1 cellular context compared by ENCODE assay signal in genomic region chr9:74952281-74953151, GRCh38.
TF ChIP-seq lines count a peak whose summit lies in the region.

A gene with protein sequence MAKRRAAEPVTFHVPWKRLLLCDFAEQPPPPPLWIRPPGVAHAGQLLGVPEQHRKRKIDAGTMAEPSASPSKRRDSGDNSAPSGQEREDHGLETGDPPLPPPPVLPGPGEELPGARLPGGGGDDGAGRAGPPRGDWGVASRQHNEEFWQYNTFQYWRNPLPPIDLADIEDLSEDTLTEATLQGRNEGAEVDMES (minus strand): TSS chr9:74952912. CDS start chr9:74952611, 301 bp downstream.

TF ChIP-seq in HepG2, 621 proteins besides CTCF, POLR2A, EP300 and RAD21 (continued from another document and continues in another):
- TF ChIP-seq, protein P1, sequence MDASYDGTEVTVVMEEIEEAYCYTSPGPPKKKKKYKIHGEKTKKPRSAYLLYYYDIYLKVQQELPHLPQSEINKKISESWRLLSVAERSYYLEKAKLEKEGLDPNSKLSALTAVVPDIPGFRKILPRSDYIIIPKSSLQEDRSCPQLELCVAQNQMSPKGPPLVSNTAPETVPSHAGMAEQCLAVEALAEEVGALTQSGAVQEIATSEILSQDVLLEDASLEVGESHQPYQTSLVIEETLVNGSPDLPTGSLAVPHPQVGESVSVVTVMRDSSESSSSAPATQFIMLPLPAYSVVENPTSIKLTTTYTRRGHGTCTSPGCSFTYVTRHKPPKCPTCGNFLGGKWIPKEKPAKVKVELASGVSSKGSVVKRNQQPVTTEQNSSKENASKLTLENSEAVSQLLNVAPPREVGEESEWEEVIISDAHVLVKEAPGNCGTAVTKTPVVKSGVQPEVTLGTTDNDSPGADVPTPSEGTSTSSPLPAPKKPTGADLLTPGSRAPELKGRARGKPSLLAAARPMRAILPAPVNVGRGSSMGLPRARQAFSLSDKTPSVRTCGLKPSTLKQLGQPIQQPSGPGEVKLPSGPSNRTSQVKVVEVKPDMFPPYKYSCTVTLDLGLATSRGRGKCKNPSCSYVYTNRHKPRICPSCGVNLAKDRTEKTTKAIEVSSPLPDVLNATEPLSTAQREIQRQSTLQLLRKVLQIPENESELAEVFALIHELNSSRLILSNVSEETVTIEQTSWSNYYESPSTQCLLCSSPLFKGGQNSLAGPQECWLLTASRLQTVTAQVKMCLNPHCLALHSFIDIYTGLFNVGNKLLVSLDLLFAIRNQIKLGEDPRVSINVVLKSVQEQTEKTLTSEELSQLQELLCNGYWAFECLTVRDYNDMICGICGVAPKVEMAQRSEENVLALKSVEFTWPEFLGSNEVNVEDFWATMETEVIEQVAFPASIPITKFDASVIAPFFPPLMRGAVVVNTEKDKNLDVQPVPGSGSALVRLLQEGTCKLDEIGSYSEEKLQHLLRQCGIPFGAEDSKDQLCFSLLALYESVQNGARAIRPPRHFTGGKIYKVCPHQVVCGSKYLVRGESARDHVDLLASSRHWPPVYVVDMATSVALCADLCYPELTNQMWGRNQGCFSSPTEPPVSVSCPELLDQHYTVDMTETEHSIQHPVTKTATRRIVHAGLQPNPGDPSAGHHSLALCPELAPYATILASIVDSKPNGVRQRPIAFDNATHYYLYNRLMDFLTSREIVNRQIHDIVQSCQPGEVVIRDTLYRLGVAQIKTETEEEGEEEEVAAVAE (CRISPR knock-in tag; IDR thresholded peaks at IDR 0.05; ENCODE audit: borderline replicate concordance) = no peak
- TF ChIP-seq NCOR1 (IDR thresholded peaks at IDR 0.05; ENCODE audit: borderline replicate concordance, low read length) = no peak
- TF ChIP-seq ZNF619 (CRISPR knock-in tag; IDR thresholded peaks at IDR 0.05) = peak; percentile 78
- TF ChIP-seq ZNF367 (CRISPR knock-in tag; IDR thresholded peaks at IDR 0.05; ENCODE audit: borderline replicate concordance) = peak; percentile 58; the same call in 1 of the 2 replicates
- no peak for TF ChIP-seq ZBTB1 (CRISPR knock-in tag; IDR thresholded peaks at IDR 0.05; ENCODE audit: borderline replicate concordance)
- TF ChIP-seq, protein P2, sequence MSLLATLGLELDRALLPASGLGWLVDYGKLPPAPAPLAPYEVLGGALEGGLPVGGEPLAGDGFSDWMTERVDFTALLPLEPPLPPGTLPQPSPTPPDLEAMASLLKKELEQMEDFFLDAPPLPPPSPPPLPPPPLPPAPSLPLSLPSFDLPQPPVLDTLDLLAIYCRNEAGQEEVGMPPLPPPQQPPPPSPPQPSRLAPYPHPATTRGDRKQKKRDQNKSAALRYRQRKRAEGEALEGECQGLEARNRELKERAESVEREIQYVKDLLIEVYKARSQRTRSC (CRISPR knock-in tag; IDR thresholded peaks at IDR 0.05; ENCODE audit: low read depth) = no peak
- 0 out of 2 replicates have a peak, but pooled peaks have one; percentile 87 for TF ChIP-seq STAT6 (CRISPR knock-in tag; IDR thresholded peaks at IDR 0.05; ENCODE audit: borderline replicate concordance)
- TF ChIP-seq ZSCAN29 (CRISPR knock-in tag; conservative IDR thresholded peaks at IDR 0.05) = 0 out of 2 replicates have a peak, but pooled peaks have one; percentile 19
- TF ChIP-seq ZNF800 (CRISPR knock-in tag; IDR thresholded peaks at IDR 0.05) = peak; percentile 17; the same call in 1 of the 2 replicates
- TF ChIP-seq ZNF382 (CRISPR knock-in tag; IDR thresholded peaks at IDR 0.05; ENCODE audit: borderline replicate concordance) = no peak
- no peak for TF ChIP-seq SMARCC2 (IDR thresholded peaks at IDR 0.05)
- peak; percentile 89 for TF ChIP-seq ZNF766 (CRISPR knock-in tag; IDR thresholded peaks at IDR 0.05; ENCODE audit: borderline replicate concordance)
- no peak for TF ChIP-seq MZF1 (CRISPR knock-in tag; IDR thresholded peaks at IDR 0.05; ENCODE audit: borderline replicate concordance)
- 0 out of 2 replicates have a peak, but pooled peaks have one; percentile 40 for TF ChIP-seq NFE2L1 (CRISPR knock-in tag; IDR thresholded peaks at IDR 0.05; ENCODE audit: borderline replicate concordance)
- TF ChIP-seq NFE2L2 (IDR thresholded peaks at IDR 0.05; ENCODE audit: low read length) = no peak
- TF ChIP-seq FIP1L1 (IDR thresholded peaks at IDR 0.05; ENCODE audit: borderline replicate concordance, insufficient read depth, low read depth, low read length) = no peak
- no peak; the same call in 1 of the 2 replicates for TF ChIP-seq MAF1 (CRISPR knock-in tag; IDR thresholded peaks at IDR 0.05; ENCODE audit: borderline replicate concordance)
- peak; percentile 31; the same call in 1 of the 2 replicates for TF ChIP-seq ZBTB26 (CRISPR knock-in tag; IDR thresholded peaks at IDR 0.05; ENCODE audit: borderline replicate concordance)
- peak; percentile 92; the same call in 1 of the 2 replicates for TF ChIP-seq PLSCR1 (CRISPR knock-in tag; IDR thresholded peaks at IDR 0.05; ENCODE audit: borderline replicate concordance)
- TF ChIP-seq MTF1 (CRISPR knock-in tag; IDR thresholded peaks at IDR 0.05) = no peak
- peak; percentile 43; the same call in 1 of the 2 replicates for TF ChIP-seq MLXIP (CRISPR knock-in tag; IDR thresholded peaks at IDR 0.05; ENCODE audit: borderline replicate concordance)
- TF ChIP-seq FOXK2 (IDR thresholded peaks at IDR 0.05) = no peak
- TF ChIP-seq ZNF790 (CRISPR knock-in tag; IDR thresholded peaks at IDR 0.05; ENCODE audit: borderline replicate concordance) = peak; percentile 16; the same call in 1 of the 2 replicates
- TF ChIP-seq, protein P3, sequence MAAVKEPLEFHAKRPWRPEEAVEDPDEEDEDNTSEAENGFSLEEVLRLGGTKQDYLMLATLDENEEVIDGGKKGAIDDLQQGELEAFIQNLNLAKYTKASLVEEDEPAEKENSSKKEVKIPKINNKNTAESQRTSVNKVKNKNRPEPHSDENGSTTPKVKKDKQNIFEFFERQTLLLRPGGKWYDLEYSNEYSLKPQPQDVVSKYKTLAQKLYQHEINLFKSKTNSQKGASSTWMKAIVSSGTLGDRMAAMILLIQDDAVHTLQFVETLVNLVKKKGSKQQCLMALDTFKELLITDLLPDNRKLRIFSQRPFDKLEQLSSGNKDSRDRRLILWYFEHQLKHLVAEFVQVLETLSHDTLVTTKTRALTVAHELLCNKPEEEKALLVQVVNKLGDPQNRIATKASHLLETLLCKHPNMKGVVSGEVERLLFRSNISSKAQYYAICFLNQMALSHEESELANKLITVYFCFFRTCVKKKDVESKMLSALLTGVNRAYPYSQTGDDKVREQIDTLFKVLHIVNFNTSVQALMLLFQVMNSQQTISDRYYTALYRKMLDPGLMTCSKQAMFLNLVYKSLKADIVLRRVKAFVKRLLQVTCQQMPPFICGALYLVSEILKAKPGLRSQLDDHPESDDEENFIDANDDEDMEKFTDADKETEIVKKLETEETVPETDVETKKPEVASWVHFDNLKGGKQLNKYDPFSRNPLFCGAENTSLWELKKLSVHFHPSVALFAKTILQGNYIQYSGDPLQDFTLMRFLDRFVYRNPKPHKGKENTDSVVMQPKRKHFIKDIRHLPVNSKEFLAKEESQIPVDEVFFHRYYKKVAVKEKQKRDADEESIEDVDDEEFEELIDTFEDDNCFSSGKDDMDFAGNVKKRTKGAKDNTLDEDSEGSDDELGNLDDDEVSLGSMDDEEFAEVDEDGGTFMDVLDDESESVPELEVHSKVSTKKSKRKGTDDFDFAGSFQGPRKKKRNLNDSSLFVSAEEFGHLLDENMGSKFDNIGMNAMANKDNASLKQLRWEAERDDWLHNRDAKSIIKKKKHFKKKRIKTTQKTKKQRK (IDR thresholded peaks at IDR 0.05; ENCODE audit: low read length) = no peak
- TF ChIP-seq ZNF776 (CRISPR knock-in tag; IDR thresholded peaks at IDR 0.05) = peak; percentile 72
- TF ChIP-seq CBX2 (IDR thresholded peaks at IDR 0.05; ENCODE audit: low read depth, low read length) = no peak
- no peak for TF ChIP-seq CBX2 (CRISPR knock-in tag; IDR thresholded peaks at IDR 0.05; ENCODE audit: low read depth)
- 0 out of 2 replicates have a peak, but pooled peaks have one; percentile 31 for TF ChIP-seq BCL6 (CRISPR knock-in tag; IDR thresholded peaks at IDR 0.05)
- peak; percentile 29; the same call in 1 of the 2 replicates for TF ChIP-seq KDM5A (IDR thresholded peaks at IDR 0.05; ENCODE audit: borderline replicate concordance, low read length)
- TF ChIP-seq RFX3 (CRISPR knock-in tag; IDR thresholded peaks at IDR 0.05) = no peak
- TF ChIP-seq EHMT2 (IDR thresholded peaks at IDR 0.05; ENCODE audit: borderline replicate concordance, low read depth, low read length) = no peak
- TF ChIP-seq DDIT3 (CRISPR knock-in tag; IDR thresholded peaks at IDR 0.05) = no peak
- TF ChIP-seq ZFP41 (CRISPR knock-in tag; IDR thresholded peaks at IDR 0.05; ENCODE audit: borderline replicate concordance) = no peak
- TF ChIP-seq ZNF468 (CRISPR knock-in tag; IDR thresholded peaks at IDR 0.05) = no peak
- TF ChIP-seq NONO (IDR thresholded peaks at IDR 0.05) = no peak
- TF ChIP-seq NONO (CRISPR knock-in tag; conservative IDR thresholded peaks at IDR 0.05) = peak; percentile 81
- TF ChIP-seq CREBL2 (CRISPR knock-in tag; IDR thresholded peaks at IDR 0.05; ENCODE audit: borderline replicate concordance) = 0 out of 2 replicates have a peak, but pooled peaks have one; percentile 81
